ENCODE assay signal across 8 cellular contexts in genomic region chr1:218345673-218346390, GRCh38. TPM values are rescaled to one million over a fixed set of nuclear protein-coding genes. Genes with fewer than 3 reads are reported as not detected.
DNase-seq lines count a peak whose midpoint lies in the region; ATAC-seq, FAIRE-seq and TF ChIP-seq lines count a peak whose summit lies in the region.

No MANE protein-coding gene starts in this region.

- TF ChIP-seq POLR2A in esophagus muscularis mucosa (IDR thresholded peaks at IDR 0.05; ENCODE audit: low read depth) (no peak), upper lobe of left lung (IDR thresholded peaks at IDR 0.05) (peak in 1 of 4 donors; percentile 4)

- H3K36me3 ChIP-seq in esophagus muscularis mucosa (no peaks in the 10 kb centered on the region), muscle layer of duodenum (ENCODE audit: control insufficient read depth in 1 of 2, insufficient read depth in 2 of 2, low read length in 2 of 2) (no peaks in the 10 kb centered on the region), upper lobe of left lung (no peaks in the 10 kb centered on the region)

- peak overlapping the region; percentile 79 for H3K4me3 ChIP-seq in AG09309 (ENCODE audit: control insufficient read depth, low read depth, low read length)
- peak overlapping the region; percentile 69 to 78 (median 74) for H3K4me3 ChIP-seq in esophagus muscularis mucosa
- H3K4me3 ChIP-seq in muscle layer of duodenum (ENCODE audit: low read depth in 1 of 2, low read length in 2 of 2), result peak overlapping the region; percentile 73 to 86
- H3K4me3 ChIP-seq in upper lobe of left lung, result peak overlapping the region; percentile 52 to 72 (median 63)

- H3K9me3 ChIP-seq in esophagus muscularis mucosa (no peaks in the 10 kb centered on the region), muscle layer of duodenum (ENCODE audit: control insufficient read depth in 1 of 2, low read length in 2 of 2) (no peaks in the 10 kb centered on the region), upper lobe of left lung (no peaks in the 10 kb centered on the region)

- H3K27ac ChIP-seq in esophagus muscularis mucosa (replicated peaks in 1 of 4) (peak overlapping the region; percentile 83 to 91 (median 90)), muscle layer of duodenum (ENCODE audit: low read length) (peak overlapping the region; percentile 95), upper lobe of left lung (peak overlapping the region; percentile 73 to 88 (median 82))

- peak; percentile 43 for ATAC-seq in HG02870 (IDR thresholded peaks at IDR 0.05; ENCODE audit: unreplicated experiment)
- ATAC-seq in upper lobe of left lung (ENCODE audit: low FRiP score in 2 of 2), result peak; percentile 85 to 90

- H3K27me3 ChIP-seq in esophagus muscularis mucosa (no peaks in the 10 kb centered on the region), muscle layer of duodenum (ENCODE audit: low read depth, low read length) (peaks cover 4% of the 10 kb centered on the region), upper lobe of left lung (no peaks in the 10 kb centered on the region)

- intact Hi-C loops in esophagus muscularis mucosa (cut with DNase I), result loop anchor here (5.0 to 10.0 kb wide), 4 partner anchors 149 to 829 kb away; partner anchors contain the start of gene LYPLAL1

- H3K4me1 ChIP-seq in esophagus muscularis mucosa (peaks cover 6 to 44% (median 41%) of the 10 kb centered on the region in 4 donors), muscle layer of duodenum (ENCODE audit: control insufficient read depth in 1 of 2, insufficient read depth in 2 of 2, low read length in 2 of 2) (peaks cover 0 to 12% of the 10 kb centered on the region in 2 donors), upper lobe of left lung (peaks cover 0 to 36% (median 10%) of the 10 kb centered on the region in 4 donors)

- TF ChIP-seq EP300 in esophagus muscularis mucosa (IDR thresholded peaks at IDR 0.05), result no peak
- TF ChIP-seq EP300 in upper lobe of left lung (IDR thresholded peaks at IDR 0.05), result no peak

- FAIRE-seq in GM18507 (lab: Jason Lieb, UNC), result peak; percentile 26

- under 1% methylated on average over 32 of the region's 64 CpGs for WGBS in esophagus muscularis mucosa
- 1% methylated on average over 26 to 47 of the region's 64 CpGs for WGBS in upper lobe of left lung, 2 donors

- TF ChIP-seq CTCF in AG09309 (IDR thresholded peaks at IDR 0.05; ENCODE audit: control insufficient read depth, insufficient read depth, low read depth, low read length, missing control alignments) (no peak), esophagus muscularis mucosa (IDR thresholded peaks at IDR 0.05) (no peak), upper lobe of left lung (IDR thresholded peaks at IDR 0.05) (peak in 1 of 6 experiments; percentile 50)

- no peak for DNase-seq in AG09309 (ENCODE audit: low read depth)
- DNase-seq in GM18507 (ENCODE audit: extremely low spot score, insufficient read length, low read depth), result no peak
- DNase-seq in NCI-H1694 treated with DMSO at 0.1 percent for 48 hours (lab: John Stamatoyannopoulos, UW), result peak; percentile 39
- DNase-seq in activated CD4-positive, alpha-beta T cell treated with anti-CD3 and anti-CD28 coated beads, Interleukin-2, amount 50 U/mL, for 1 hour, result peak; percentile 23
- DNase-seq in esophagus muscularis mucosa (ENCODE audit: extremely low spot score), result no peak
- peak; percentile 43 to 91 for DNase-seq in upper lobe of left lung

RNA-seq across cellular contexts. Expression of gene TGFB2, which starts 0.7 kb away (rescaled TPM):
- total RNA-seq in esophagus muscularis mucosa (10 to 100 TPM in 1 of 4 donors, 1 to 10 TPM in 3; 5.3 to 12.6 (median 6.1) TPM), upper lobe of left lung (10 to 100 TPM in 3 of 6 donors, 1 to 10 TPM in 3; 4.2 to 13.7 (median 9.9) TPM)

Comparison
In these comparisons a context has a peak if more than half of its experiments do, and no peak if none do; other contexts are left out.
1. DNase-seq: peak in NCI-H1694 treated with DMSO at 0.1 percent for 48 hours (single experiment), activated CD4-positive, alpha-beta T cell treated with anti-CD3 and anti-CD28 coated beads, Interleukin-2, amount 50 U/mL, for 1 hour (single experiment) and upper lobe of left lung (2 of 2); none in AG09309 (single experiment), GM18507 (single experiment) and esophagus muscularis mucosa (single experiment).
2. Peak in every context shown above with its lines, with median percentiles within 50 percentile points of each other: H3K4me3 ChIP-seq and H3K27ac ChIP-seq.